In genomic region chr13:75079226-75079625, GRCh38 we compare ENCODE assay signal across 27 cellular contexts.
DNase-seq lines count a peak whose midpoint lies in the region; FAIRE-seq and TF ChIP-seq lines count a peak whose summit lies in the region.
"Had no signal": no experiment of that assay in that cellular context is flagged by ENCODE, and none has a peak within 500 bp of the region (broad histone marks: within the 10 kb centered on the region; RNA-seq: fewer than 3 reads in every experiment).

No MANE protein-coding gene starts in this region.

- H2AFZ ChIP-seq in astrocyte (ENCODE audit: low read depth, low read length) (no peak overlapping the region), Karpas-422 (ENCODE audit: low read length) (no peak overlapping the region)

- H3K27ac ChIP-seq in astrocyte (ENCODE audit: low read depth, low read length) (peak overlapping the region; percentile 44), Karpas-422 (ENCODE audit: low read length) (no peak overlapping the region)

- H3K9me3 ChIP-seq in astrocyte (ENCODE audit: insufficient read depth, low read depth, low read length) = no peaks in the 10 kb centered on the region
- H3K9me3 ChIP-seq in Karpas-422 (ENCODE audit: low read length) = no peaks in the 10 kb centered on the region

- H3K79me2 ChIP-seq in astrocyte (ENCODE audit: insufficient read depth, low read length) (no peaks in the 10 kb centered on the region), Karpas-422 (ENCODE audit: low read length) (no peaks in the 10 kb centered on the region)

- no peaks in the 10 kb centered on the region for H3K9me3 Mint-ChIP-seq in astrocyte (ENCODE audit: unreplicated experiment)
- H3K9me3 Mint-ChIP-seq: activated CD8-positive, alpha-beta T cell treated with anti-CD3 and anti-CD28 coated beads for 36 hours; CD8-positive, alpha-beta T cell; H9; mesothelial cell of epicardium; stimulated activated naive CD8-positive, alpha-beta T cell treated with anti-CD3 and anti-CD28 coated beads, Interleukin-15, amount 100 ng/mL, for 72 hours; type B pancreatic cell had no signal

- no peaks in the 10 kb centered on the region for H3K27me3 Mint-ChIP-seq in astrocyte (ENCODE audit: low read depth, unreplicated experiment)
- H3K27me3 Mint-ChIP-seq: type B pancreatic cell had no signal

- peak overlapping the region; percentile 3 for H3K4me2 ChIP-seq in astrocyte (ENCODE audit: low read length)
- H3K4me2 ChIP-seq in Karpas-422 (ENCODE audit: low read depth, low read length, poor library complexity, severe bottlenecking) = no peak overlapping the region
- H3K4me2 ChIP-seq: smooth muscle cell had no signal

- H3K27me3 ChIP-seq in astrocyte (ENCODE audit: insufficient read depth, low read length) (no peaks in the 10 kb centered on the region), Karpas-422 (ENCODE audit: low read length) (no peaks in the 10 kb centered on the region; the same call in 1 of the 2 replicates)

- no peaks in the 10 kb centered on the region for H3K4me1 ChIP-seq in astrocyte (ENCODE audit: insufficient read depth, low read length)
- no peaks in the 10 kb centered on the region for H3K4me1 ChIP-seq in Karpas-422 (ENCODE audit: low read length)

- H3K36me3 Mint-ChIP-seq in astrocyte (ENCODE audit: low read depth, unreplicated experiment) = no peaks in the 10 kb centered on the region
- H3K36me3 Mint-ChIP-seq: CD8-positive, alpha-beta T cell; mesothelial cell of epicardium; type B pancreatic cell had no signal

- H3K27ac Mint-ChIP-seq in astrocyte (ENCODE audit: unreplicated experiment) = no peak overlapping the region
- H3K27ac Mint-ChIP-seq: activated CD8-positive, alpha-beta T cell treated with anti-CD3 and anti-CD28 coated beads for 36 hours; CD8-positive, alpha-beta T cell; H9; mesothelial cell of epicardium; nephron progenitor cell; progenitor cell of endocrine pancreas; stimulated activated naive CD8-positive, alpha-beta T cell treated with anti-CD3 and anti-CD28 coated beads, Interleukin-15, amount 100 ng/mL, for 72 hours; type B pancreatic cell had no signal

- no peaks in the 10 kb centered on the region for H4K20me1 ChIP-seq in astrocyte (ENCODE audit: insufficient read depth, low read length)
- H4K20me1 ChIP-seq in Karpas-422 (ENCODE audit: insufficient read depth, low read depth, low read length) = no peaks in the 10 kb centered on the region

- H3K4me3 ChIP-seq in astrocyte (ENCODE audit: insufficient read depth, low read depth, low read length) (no peak overlapping the region), fibroblast of mammary gland (ENCODE audit: control insufficient read depth, low read depth, low read length) (no peak overlapping the region), Karpas-422 (ENCODE audit: low read length) (no peak overlapping the region)
- H3K4me3 ChIP-seq: smooth muscle cell had no signal

- H3K9ac ChIP-seq in astrocyte (ENCODE audit: low read length) = no peak overlapping the region
- no peak overlapping the region for H3K9ac ChIP-seq in Karpas-422 (ENCODE audit: low read length)

- TF ChIP-seq CTCF in astrocyte (IDR thresholded peaks at IDR 0.05; ENCODE audit: insufficient read depth, low read depth, low read length) (no peak), fibroblast of mammary gland (conservative IDR thresholded peaks at IDR 0.05; ENCODE audit: control insufficient read depth, insufficient read depth, low read depth, low read length) (no peak), GM10266 (IDR thresholded peaks at IDR 0.05; ENCODE audit: control insufficient read depth, insufficient read depth, low read depth, missing control alignments) (no peak)

- H3K4me1 Mint-ChIP-seq in astrocyte (ENCODE audit: low read depth, unreplicated experiment) = peaks cover 12% of the 10 kb centered on the region
- H3K4me1 Mint-ChIP-seq: stimulated activated naive CD8-positive, alpha-beta T cell treated with anti-CD3 and anti-CD28 coated beads, Interleukin-15, amount 100 ng/mL, for 72 hours had no signal

- 0 out of 2 replicates have a peak, but pooled peaks cover 3% of the 10 kb centered on the region for H3K9me2 ChIP-seq in Karpas-422 (replicated peaks; ENCODE audit: insufficient read depth, low read length)

- peak; percentile 11 for DNase-seq in GM04503 (ENCODE audit: low read depth)
- DNase-seq in astrocyte (ENCODE audit: low read depth) = peak; percentile 80
- DNase-seq in fibroblast of mammary gland (ENCODE audit: low read depth) = peak; percentile 39
- peak; percentile 31 for DNase-seq in myocyte (ENCODE audit: low read depth)
- DNase-seq in amniotic stem cell (lab: John Stamatoyannopoulos, UW) = no peak
- no peak for DNase-seq in islet precursor cell
- no peak for DNase-seq in Karpas-422
- no peak for DNase-seq in GM10266 (ENCODE audit: extremely low spot score)
- DNase-seq: activated CD8-positive, alpha-beta T cell treated with anti-CD3 and anti-CD28 coated beads for 36 hours; activated naive CD4-positive, alpha-beta T cell treated with Interleukin-2 at 50 U/mL for 16 hours; anterior cingulate cortex; CD8-positive, alpha-beta T cell; DMS53; H9; NCI-H1105 treated with DMSO at 0.1 percent for 48 hours; NCI-H2107; NCI-H524; nephron progenitor cell; RPMI8226; stimulated activated CD4-positive, alpha-beta T cell treated with anti-CD3 and anti-CD28 coated beads, Interleukin-4, amount 100 ng/mL, for 1 hour; stimulated activated naive CD8-positive, alpha-beta T cell treated with anti-CD3 and anti-CD28 coated beads, Interleukin-15, amount 100 ng/mL, for 72 hours; T-helper 9 cell had no signal

- no peaks in the 10 kb centered on the region for H3K36me3 ChIP-seq in astrocyte (ENCODE audit: insufficient read depth, low read length)
- no peaks in the 10 kb centered on the region for H3K36me3 ChIP-seq in Karpas-422 (ENCODE audit: insufficient read depth, low read length)

- no peak for FAIRE-seq in astrocyte (lab: Jason Lieb, UNC)
- FAIRE-seq: frontal cortex had no signal

- H3K4me3 Mint-ChIP-seq in astrocyte (ENCODE audit: unreplicated experiment) = no peak overlapping the region
- H3K4me3 Mint-ChIP-seq: activated CD8-positive, alpha-beta T cell treated with anti-CD3 and anti-CD28 coated beads for 36 hours; CD8-positive, alpha-beta T cell; H9; mesothelial cell of epicardium; nephron progenitor cell; stimulated activated naive CD8-positive, alpha-beta T cell treated with anti-CD3 and anti-CD28 coated beads, Interleukin-15, amount 100 ng/mL, for 72 hours; type B pancreatic cell had no signal

Comparison
In these comparisons a context has a peak if more than half of its experiments do, and no peak if none do; other contexts are left out.
1. DNase-seq: peak in GM04503 (single experiment), astrocyte (single experiment), fibroblast of mammary gland (single experiment) and myocyte (single experiment); none in amniotic stem cell (single experiment), islet precursor cell (single experiment), Karpas-422 (single experiment) and GM10266 (single experiment).